Comparison of ENCODE assay signal across 1 cellular context in genomic region chr1:2047749-2048729, GRCh38.
TF ChIP-seq lines count a peak whose summit lies in the region.

No MANE protein-coding gene starts in this region.

TF ChIP-seq in GM23338, 12 proteins besides CTCF, POLR2A, EP300 and RAD21:
- TF ChIP-seq ZNF462 (CRISPR knock-in tag; IDR thresholded peaks at IDR 0.05): no peak
- TF ChIP-seq EZH2 (IDR thresholded peaks at IDR 0.05; ENCODE audit: low read depth, unreplicated experiment): no peak
- no peak for TF ChIP-seq EZH2phosphoT487 (IDR thresholded peaks at IDR 0.05; ENCODE audit: unreplicated experiment)
- no peak for TF ChIP-seq ZNF331 (CRISPR knock-in tag; IDR thresholded peaks at IDR 0.05; ENCODE audit: low read depth)
- no peak for TF ChIP-seq CREB1 (CRISPR knock-in tag; IDR thresholded peaks at IDR 0.05; ENCODE audit: low read depth)
- no peak for TF ChIP-seq POLR2AphosphoS5 (IDR thresholded peaks at IDR 0.05; ENCODE audit: low read depth)
- TF ChIP-seq STAT1 (IDR thresholded peaks at IDR 0.05; ENCODE audit: unreplicated experiment): no peak
- TF ChIP-seq NANOG (IDR thresholded peaks at IDR 0.05; ENCODE audit: borderline replicate concordance): no peak
- TF ChIP-seq JUNB (IDR thresholded peaks at IDR 0.05; ENCODE audit: unreplicated experiment): no peak
- TF ChIP-seq ETS1 (IDR thresholded peaks at IDR 0.05): no peak
- no peak for TF ChIP-seq REST (IDR thresholded peaks at IDR 0.05; ENCODE audit: unreplicated experiment)
